11 cellular contexts compared by ENCODE assay signal in genomic region chr20:4469910-4470309, GRCh38.
"Had no signal": no experiment of that assay in that cellular context is flagged by ENCODE, and none has a peak within 500 bp of the region (broad histone marks: within the 10 kb centered on the region; RNA-seq: fewer than 3 reads in every experiment).

No MANE protein-coding gene starts in this region.

- H3K4me3 ChIP-seq: left ventricle myocardium inferior had no signal

- H3K9me3 ChIP-seq: left ventricle myocardium inferior had no signal

- H3K27ac ChIP-seq: left ventricle myocardium inferior had no signal

- ATAC-seq: activated CD8-positive, alpha-beta memory T cell treated with anti-CD3 and anti-CD28 coated beads, Interleukin-2, amount 10 ng/mL, durations not matched to agents 7 days and 5 days; stimulated activated naive CD8-positive, alpha-beta T cell treated with anti-CD3 and anti-CD28 coated beads, Interleukin-15, amount 100 ng/mL, for 72 hours; T-helper 17 cell had no signal

- FAIRE-seq: bronchial epithelial cell, islet of Langerhans had no signal

- DNase-seq: activated CD4-positive, alpha-beta T cell treated with anti-CD3 and anti-CD28 coated beads, Interleukin-2, amount 50 U/mL, for 4 hours; activated CD8-positive, alpha-beta memory T cell treated with anti-CD3 and anti-CD28 coated beads, Interleukin-2, amount 10 ng/mL, durations not matched to agents 7 days and 5 days; activated gamma-delta T cell; activated T-cell treated with anti-CD3 and anti-CD28 coated beads, Interleukin-2, amount 50 U/mL, for 48 hours; left ventricle myocardium inferior; stimulated activated CD4-positive, alpha-beta T cell treated with anti-CD3 and anti-CD28 coated beads, Interleukin-4, amount 100 ng/mL, for 1 hour; stimulated activated CD8-positive, alpha-beta memory T cell treated with anti-CD3 and anti-CD28 coated beads, Interleukin-4, amount 100 ng/mL, for 48 hours; stimulated activated naive CD8-positive, alpha-beta T cell treated with anti-CD3 and anti-CD28 coated beads, Interleukin-15, amount 100 ng/mL, for 72 hours; T-helper 17 cell had no signal

- H3K36me3 ChIP-seq: left ventricle myocardium inferior had no signal
